Comparison of ENCODE assay signal across 28 cellular contexts in the genomic region with DNA sequence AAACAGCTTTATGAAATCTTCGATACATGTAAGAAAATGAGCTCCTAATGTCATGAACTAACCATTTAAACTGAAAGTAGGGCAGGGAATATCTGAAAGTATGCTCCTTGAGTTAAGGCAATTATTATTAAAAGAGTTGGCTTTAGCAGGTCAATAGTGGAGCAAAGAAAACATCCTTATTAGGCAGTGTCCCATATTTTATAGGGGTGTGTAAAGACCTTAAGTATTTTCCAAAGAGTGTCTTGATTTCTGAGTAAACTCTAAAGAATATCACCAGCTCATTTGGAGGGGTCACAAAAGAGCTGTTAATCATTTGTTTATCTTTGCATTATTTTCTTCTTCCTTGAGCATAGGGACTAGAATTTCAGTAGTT.
DNase-seq lines count a peak whose midpoint lies in the region; ATAC-seq and TF ChIP-seq lines count a peak whose summit lies in the region.
"Had no signal": no experiment of that assay in that cellular context is flagged by ENCODE, and none has a peak within 500 bp of the region (broad histone marks: within the 10 kb centered on the region; RNA-seq: fewer than 3 reads in every experiment).

No MANE protein-coding gene starts in this region.

- H3K14ac ChIP-seq in mesenchymal stem cell (ENCODE audit: low read length in 2 of 2): no peak overlapping the region

- peaks cover 28% of the 10 kb centered on the region for H3K4me1 ChIP-seq in ACC112 (ENCODE audit: control insufficient read depth, insufficient read depth, low read length, unreplicated experiment)
- no peaks in the 10 kb centered on the region for H3K4me1 ChIP-seq in mesenchymal stem cell (ENCODE audit: control insufficient read depth, insufficient read depth, low read depth, low read length)
- peaks cover 4 to 34% of the 10 kb centered on the region in 2 donors for H3K4me1 ChIP-seq in thoracic aorta (ENCODE audit: control insufficient read depth in 1 of 2, low read depth in 2 of 2)
- peaks cover 14% of the 10 kb centered on the region for H3K4me1 ChIP-seq in upper lobe of right lung

- H3K36me3 ChIP-seq in ACC112 (ENCODE audit: insufficient read depth, low read length): peaks cover 6% of the 10 kb centered on the region; the same call in 1 of the 2 replicates
- no peaks in the 10 kb centered on the region for H3K36me3 ChIP-seq in SK-N-MC (ENCODE audit: insufficient read depth, low read length)
- no peaks in the 10 kb centered on the region for H3K36me3 ChIP-seq in mesenchymal stem cell (ENCODE audit: control insufficient read depth in 1 of 2, insufficient read depth in 2 of 2, low read depth in 1 of 2, low read length in 2 of 2)
- no peaks in the 10 kb centered on the region for H3K36me3 ChIP-seq in thoracic aorta
- no peaks in the 10 kb centered on the region for H3K36me3 ChIP-seq in upper lobe of right lung
- H3K36me3 ChIP-seq: heart right ventricle had no signal

- H2BK12ac ChIP-seq in mesenchymal stem cell (ENCODE audit: low read length in 2 of 2): no peak overlapping the region

- DNase-seq in SK-N-MC (ENCODE audit: low read depth, low spot score): no peak
- DNase-seq in mesenchymal stem cell: peak; percentile 16
- no peak for DNase-seq in thoracic aorta (ENCODE audit: low spot score)
- DNase-seq in NCI-H524 treated with DMSO at 0.1 percent for 48 hours (lab: John Stamatoyannopoulos, UW): no peak
- no peak for DNase-seq in NCI-H510A treated with DMSO at 0.1 percent for 48 hours (lab: John Stamatoyannopoulos, UW)
- DNase-seq in upper lobe of right lung: no peak
- DNase-seq: activated CD4-positive, alpha-beta memory T cell treated with anti-CD3 and anti-CD28 coated beads for 36 hours; activated CD4-positive, CD25-positive, alpha-beta regulatory T cell treated with anti-CD3 and anti-CD28 coated beads, Interleukin-2, amount 50 U/mL, for 72 hours; activated CD8-positive, alpha-beta memory T cell treated with anti-CD3 and anti-CD28 coated beads, Interleukin-2, amount 50 U/mL, for 4 hours; activated naive CD4-positive, alpha-beta T cell; activated naive CD8-positive, alpha-beta T cell treated with anti-CD3 and anti-CD28 coated beads, Interleukin-2, amount 50 U/mL, for 24 hours; AML-193; caudate nucleus; CD4-positive, CD25-positive, alpha-beta regulatory T cell; DND-41; heart right ventricle; KBM-7; kidney; naive thymus-derived CD4-positive, alpha-beta T cell; NCI-H1930; NCI-H526; Right ventricle myocardium superior; stimulated activated CD4-positive, alpha-beta T cell treated with anti-CD3 and anti-CD28 coated beads, Interleukin-1b, Interleukin-23, amount 100 ng/mL, for 48 hours; T-helper 2 cell had no signal

- TF ChIP-seq CTCF in thoracic aorta (IDR thresholded peaks at IDR 0.05) (no peak), upper lobe of right lung (IDR thresholded peaks at IDR 0.05) (no peak)

- no peak overlapping the region for H2BK5ac ChIP-seq in mesenchymal stem cell (ENCODE audit: low read depth, low read length, poor library complexity, severe bottlenecking)

- H4K8ac ChIP-seq in mesenchymal stem cell (ENCODE audit: low read length): no peak overlapping the region

- H2AK5ac ChIP-seq in mesenchymal stem cell (ENCODE audit: low read length, severe bottlenecking): no peak overlapping the region

- no peaks in the 10 kb centered on the region for H3K79me1 ChIP-seq in mesenchymal stem cell (replicated peaks; ENCODE audit: low read length, poor library complexity, severe bottlenecking)

- H2AFZ ChIP-seq in ACC112 (ENCODE audit: low read length, unreplicated experiment) (peak overlapping the region; percentile 91), mesenchymal stem cell (ENCODE audit: low read depth, low read length) (no peak overlapping the region)

- H2BK120ac ChIP-seq in mesenchymal stem cell (ENCODE audit: low read depth, low read length): no peak overlapping the region

- H3K27me3 ChIP-seq in ACC112 (ENCODE audit: insufficient read depth, low read length): no peaks in the 10 kb centered on the region
- no peaks in the 10 kb centered on the region for H3K27me3 ChIP-seq in mesenchymal stem cell (ENCODE audit: control insufficient read depth in 1 of 2, insufficient read depth in 1 of 2, low read length in 2 of 2)
- no peaks in the 10 kb centered on the region for H3K27me3 ChIP-seq in thoracic aorta (replicated peaks; ENCODE audit: insufficient read depth)
- no peaks in the 10 kb centered on the region for H3K27me3 ChIP-seq in upper lobe of right lung
- H3K27me3 ChIP-seq: heart right ventricle had no signal

- no CpG with 5 or more reads among the region's 1 CpG for WGBS in mesenchymal stem cell

- H3K79me2 ChIP-seq in ACC112 (ENCODE audit: control insufficient read depth, insufficient read depth, low read length, unreplicated experiment): no peaks in the 10 kb centered on the region

- H4K91ac ChIP-seq in mesenchymal stem cell (ENCODE audit: low read length): no peak overlapping the region

- H3K27ac ChIP-seq in ACC112 (ENCODE audit: low read depth, low read length) (peak overlapping the region; percentile 46), SK-N-MC (peak overlapping the region; percentile 93), mesenchymal stem cell (ENCODE audit: low read length, poor library complexity, severe bottlenecking) (no peak overlapping the region), thoracic aorta (peak overlapping the region; percentile 9 to 14), upper lobe of right lung (no peak overlapping the region)
- H3K27ac ChIP-seq: coronary artery, heart right ventricle had no signal

- H3K9ac ChIP-seq in SK-N-MC (ENCODE audit: insufficient read length) (peak overlapping the region; percentile 47), mesenchymal stem cell (ENCODE audit: low read length) (peak overlapping the region; percentile 45)

- H3K23ac ChIP-seq in mesenchymal stem cell (ENCODE audit: low read length in 2 of 2): no peak overlapping the region

- H3K9me3 ChIP-seq in SK-N-MC (ENCODE audit: low read depth, low read length): no peaks in the 10 kb centered on the region
- H3K9me3 ChIP-seq in mesenchymal stem cell (ENCODE audit: control insufficient read depth, low read length): no peaks in the 10 kb centered on the region
- no peaks in the 10 kb centered on the region for H3K9me3 ChIP-seq in thoracic aorta
- no peaks in the 10 kb centered on the region for H3K9me3 ChIP-seq in upper lobe of right lung
- H3K9me3 ChIP-seq: heart right ventricle had no signal

- ATAC-seq in thoracic aorta (ENCODE audit: insufficient number of reproducible peaks, low FRiP score, low read depth) (no peak), upper lobe of right lung (no peak), HG03159 (IDR thresholded peaks at IDR 0.05; ENCODE audit: unreplicated experiment) (no peak)
- ATAC-seq: activated naive CD8-positive, alpha-beta T cell treated with anti-CD3 and anti-CD28 coated beads, Interleukin-2, amount 50 U/mL, for 24 hours; heart right ventricle; naive thymus-derived CD4-positive, alpha-beta T cell; Panc1 had no signal

- H3K4me2 ChIP-seq in mesenchymal stem cell (ENCODE audit: low read length, poor library complexity, severe bottlenecking): no peak overlapping the region

- H3K4me3 ChIP-seq in ACC112 (ENCODE audit: low read depth, low read length) (peak overlapping the region; percentile 12; the same call in 1 of the 2 replicates), SK-N-MC (peak overlapping the region; percentile 63), mesenchymal stem cell (ENCODE audit: insufficient read depth in 1 of 2, low read depth in 1 of 2, low read length in 2 of 2) (no peak overlapping the region), thoracic aorta (no peak overlapping the region), upper lobe of right lung (no peak overlapping the region)
- H3K4me3 ChIP-seq: coronary artery, heart right ventricle had no signal

- no peak overlapping the region for H3K18ac ChIP-seq in mesenchymal stem cell (ENCODE audit: low read depth in 1 of 2, low read length in 2 of 2)

- H3K4ac ChIP-seq in mesenchymal stem cell (ENCODE audit: low read depth in 1 of 2, low read length in 2 of 2): no peak overlapping the region

- intact Hi-C loops in upper lobe of right lung (cut with DNase I): no loop called here

- H2BK15ac ChIP-seq in mesenchymal stem cell (ENCODE audit: low read depth, poor library complexity, severe bottlenecking): no peak overlapping the region

Comparison
In these comparisons a context has a peak if more than half of its experiments do, and no peak if none do; other contexts are left out.
1. H3K27ac ChIP-seq: peak in ACC112 (single experiment), SK-N-MC (single experiment) and thoracic aorta (2 of 2); none in mesenchymal stem cell (single experiment) and upper lobe of right lung (single experiment).
2. H3K4me3 ChIP-seq: peak in ACC112 (single experiment) and SK-N-MC (single experiment); none in mesenchymal stem cell (0 of 2), thoracic aorta (single experiment) and upper lobe of right lung (single experiment).